Comparison of ENCODE assay signal across 11 cellular contexts in the genomic region with DNA sequence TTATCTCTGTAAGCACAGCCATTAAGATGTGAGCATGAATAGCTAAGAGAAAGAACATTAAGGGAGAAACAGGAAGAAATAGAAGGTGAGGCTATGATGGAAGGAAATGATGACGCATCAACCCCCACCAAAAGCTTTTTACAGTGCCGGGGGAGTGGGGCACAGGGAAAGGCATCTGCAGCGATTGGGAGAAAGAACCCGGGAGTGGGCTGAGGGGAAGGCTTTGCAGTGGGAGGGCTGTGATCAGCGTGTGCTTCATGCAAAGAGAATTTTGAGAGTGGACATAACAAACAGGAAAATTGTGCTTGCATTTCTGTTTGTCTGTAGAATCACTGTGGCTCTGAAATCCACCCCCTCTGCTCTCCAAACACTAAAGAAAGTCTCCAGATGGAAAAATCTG.
DNase-seq lines count a peak whose midpoint lies in the region; ATAC-seq, FAIRE-seq and TF ChIP-seq lines count a peak whose summit lies in the region.
"Had no signal": no experiment of that assay in that cellular context is flagged by ENCODE, and none has a peak within 500 bp of the region (broad histone marks: within the 10 kb centered on the region; RNA-seq: fewer than 3 reads in every experiment).

No MANE protein-coding gene starts in this region.

- intact Hi-C loops in breast epithelium (cut with DNase I; ENCODE audit: low total_unique reads) = no loop called here

- peak overlapping the region; percentile 39 to 50 for H3K27ac ChIP-seq in breast epithelium
- H3K27ac ChIP-seq: left lung had no signal

- no peak for TF ChIP-seq POLR2A in breast epithelium (IDR thresholded peaks at IDR 0.05)

- H3K36me3 ChIP-seq in breast epithelium = no peaks in the 10 kb centered on the region
- H3K36me3 ChIP-seq: left lung had no signal

- no peak for FAIRE-seq in urothelium cell line (lab: Jason Lieb, UNC)
- FAIRE-seq: endometrium had no signal

- ATAC-seq in GM21737 (IDR thresholded peaks at IDR 0.05; ENCODE audit: unreplicated experiment) (no peak), HG03571 (IDR thresholded peaks at IDR 0.05; ENCODE audit: unreplicated experiment) (no peak)
- ATAC-seq: left lung, T-cell had no signal

- H3K4me1 ChIP-seq in breast epithelium = no peaks in the 10 kb centered on the region
- H3K4me1 ChIP-seq: left lung had no signal

- H3K9me3 ChIP-seq in breast epithelium = no peaks in the 10 kb centered on the region
- H3K9me3 ChIP-seq: left lung had no signal

- H3K27me3 ChIP-seq in breast epithelium = no peaks in the 10 kb centered on the region

- DNase-seq in HT1080 (ENCODE audit: low read depth) (peak; percentile 96), breast epithelium (ENCODE audit: low spot score in 2 of 2) (no peak), kidney glomerular epithelial cell (lab: John Stamatoyannopoulos, UW) (peak; percentile 18), urothelium cell line (ENCODE audit: low spot score) (peak; percentile 67), HUDEP-2 (lab: John Stamatoyannopoulos, UW; ENCODE audit: unreplicated experiment in 76 of 76) (no peak)
- DNase-seq: left lung, substantia nigra, T-cell had no signal

- TF ChIP-seq CTCF in breast epithelium (IDR thresholded peaks at IDR 0.05) = no peak

- H3K4me3 ChIP-seq in breast epithelium = no peak overlapping the region
- H3K4me3 ChIP-seq: left lung had no signal

Comparison
In these comparisons a context has a peak if more than half of its experiments do, and no peak if none do; other contexts are left out.
1. DNase-seq: peak in HT1080 (single experiment), kidney glomerular epithelial cell (single experiment) and urothelium cell line (single experiment); none in breast epithelium (0 of 2) and HUDEP-2 (0 of 76).